Comparison of ENCODE assay signal across 11 cellular contexts in the genomic region with DNA sequence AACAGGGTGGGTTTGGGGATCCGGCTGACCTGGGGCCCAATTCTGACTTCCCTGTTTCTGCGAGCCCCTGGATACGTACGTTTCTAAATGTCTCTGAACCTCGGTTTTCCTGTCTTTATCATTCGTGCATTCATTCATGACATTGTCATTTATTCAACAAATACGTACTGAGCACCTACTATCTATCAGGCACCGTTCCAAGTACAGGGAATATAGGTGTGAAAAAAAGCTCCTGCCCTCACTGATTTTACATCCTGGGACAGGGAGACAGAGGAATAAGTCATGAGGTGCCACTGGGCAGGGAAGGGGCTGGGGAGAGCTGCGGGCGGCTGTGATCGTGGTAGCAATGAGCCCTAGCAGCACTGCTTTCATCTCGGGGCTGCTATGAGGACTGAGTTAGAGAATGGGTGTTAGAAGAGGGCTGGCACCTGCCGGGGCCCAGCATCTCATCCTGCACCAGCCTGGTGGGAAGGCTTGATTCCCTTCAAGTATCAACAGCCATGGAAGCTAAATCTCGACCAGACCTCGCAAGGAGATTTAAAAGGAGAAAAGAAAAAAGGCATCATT.
DNase-seq lines count a peak whose midpoint lies in the region; FAIRE-seq and TF ChIP-seq lines count a peak whose summit lies in the region.
"Had no signal": no experiment of that assay in that cellular context is flagged by ENCODE, and none has a peak within 500 bp of the region (broad histone marks: within the 10 kb centered on the region; RNA-seq: fewer than 3 reads in every experiment).

No MANE protein-coding gene starts in this region.

- no peak for TF ChIP-seq POLR2A in GM12892 (IDR thresholded peaks at IDR 0.05; ENCODE audit: low read depth, low read length)

- H3K4me3 Mint-ChIP-seq in chondrocyte (ENCODE audit: unreplicated experiment), result no peak overlapping the region
- no peak overlapping the region for H3K4me3 Mint-ChIP-seq in nephron

- peak overlapping the region; percentile 82 for H3K4me2 ChIP-seq in BLaER1

- H3K4me3 ChIP-seq in BLaER1, result no peak overlapping the region
- no peak overlapping the region for H3K4me3 ChIP-seq in small intestine (ENCODE audit: low read depth in 1 of 2, low read length in 2 of 2)
- H3K4me3 ChIP-seq: ovary, thoracic aorta had no signal

- WGBS in small intestine, 3 donors, result 27 to 41% (median 30%) methylated on average over 15 of the region's 15 CpGs

- H3K9me3 Mint-ChIP-seq in chondrocyte (ENCODE audit: low read depth) (no peaks in the 10 kb centered on the region), nephron (no peaks in the 10 kb centered on the region)

- H3K9ac ChIP-seq in BLaER1, result peak overlapping the region; percentile 21; the same call in 1 of the 2 replicates

- H3K27ac ChIP-seq in BLaER1, result peak overlapping the region; percentile 70; the same call in 1 of the 2 replicates
- peak overlapping the region in 1 of 2 donors; percentile 55 for H3K27ac ChIP-seq in small intestine (ENCODE audit: low read depth in 1 of 2, low read length in 1 of 2)
- H3K27ac ChIP-seq: ovary had no signal

- H3K36me3 Mint-ChIP-seq in chondrocyte (ENCODE audit: low read depth) (no peaks in the 10 kb centered on the region), nephron (ENCODE audit: low read depth) (peaks cover 3% of the 10 kb centered on the region)

- H4K20me1 ChIP-seq in BLaER1, result no peaks in the 10 kb centered on the region

- H3K27ac Mint-ChIP-seq in chondrocyte (ENCODE audit: unreplicated experiment) (peak overlapping the region; percentile 67), nephron (peak overlapping the region in 2 of 3 experiments; percentile 28 to 29)

- TF ChIP-seq CTCF in chondrocyte (IDR thresholded peaks at IDR 0.05), result no peak
- TF ChIP-seq CTCF in nephron (IDR thresholded peaks at IDR 0.05; ENCODE audit: unreplicated experiment in 3 of 3), result no peak

- H3K4me1 Mint-ChIP-seq in chondrocyte (ENCODE audit: low read depth), result peaks cover 41% of the 10 kb centered on the region
- H3K4me1 Mint-ChIP-seq in nephron, result peaks cover 29% of the 10 kb centered on the region

- H3K27me3 Mint-ChIP-seq in chondrocyte (ENCODE audit: low read depth), result no peaks in the 10 kb centered on the region
- no peaks in the 10 kb centered on the region for H3K27me3 Mint-ChIP-seq in nephron (ENCODE audit: low read depth)

- DNase-seq in HT-29 (ENCODE audit: low spot score) (peak; percentile 11), chondrocyte (ENCODE audit: low spot score) (no peak), 8988T (no peak), NCI-H526 (lab: John Stamatoyannopoulos, UW) (no peak), small intestine (no peak), GM12892 (ENCODE audit: insufficient read length) (no peak)
- DNase-seq: SW 1271 had no signal

- FAIRE-seq in small intestine (lab: Jason Lieb, UNC) (no peak), GM12892 (lab: Jason Lieb, UNC) (no peak)

- no peaks in the 10 kb centered on the region for H3K27me3 ChIP-seq in BLaER1
- H3K27me3 ChIP-seq in small intestine (ENCODE audit: control insufficient read depth in 2 of 2, insufficient read depth in 2 of 2, low read length in 2 of 2), result no peaks in the 10 kb centered on the region
- H3K27me3 ChIP-seq: ovary had no signal

- H3K4me1 ChIP-seq in BLaER1 (peaks cover 33% of the 10 kb centered on the region), small intestine (ENCODE audit: control insufficient read depth in 2 of 2, insufficient read depth in 1 of 2, low read depth in 1 of 2, low read length in 1 of 2) (peaks cover 1 to 12% of the 10 kb centered on the region in 2 donors)

- peaks cover 10% of the 10 kb centered on the region for H3K36me3 ChIP-seq in BLaER1
- no peaks in the 10 kb centered on the region for H3K36me3 ChIP-seq in small intestine (ENCODE audit: control insufficient read depth in 2 of 2, insufficient read depth in 2 of 2, low read length in 2 of 2)
- H3K36me3 ChIP-seq: ovary, thoracic aorta had no signal

- H3K9me3 ChIP-seq in BLaER1, result no peaks in the 10 kb centered on the region; the same call in 1 of the 2 replicates
- H3K9me3 ChIP-seq in small intestine (ENCODE audit: control insufficient read depth, low read depth), result no peaks in the 10 kb centered on the region
- H3K9me3 ChIP-seq: ovary, thoracic aorta had no signal
